In the genomic region with DNA sequence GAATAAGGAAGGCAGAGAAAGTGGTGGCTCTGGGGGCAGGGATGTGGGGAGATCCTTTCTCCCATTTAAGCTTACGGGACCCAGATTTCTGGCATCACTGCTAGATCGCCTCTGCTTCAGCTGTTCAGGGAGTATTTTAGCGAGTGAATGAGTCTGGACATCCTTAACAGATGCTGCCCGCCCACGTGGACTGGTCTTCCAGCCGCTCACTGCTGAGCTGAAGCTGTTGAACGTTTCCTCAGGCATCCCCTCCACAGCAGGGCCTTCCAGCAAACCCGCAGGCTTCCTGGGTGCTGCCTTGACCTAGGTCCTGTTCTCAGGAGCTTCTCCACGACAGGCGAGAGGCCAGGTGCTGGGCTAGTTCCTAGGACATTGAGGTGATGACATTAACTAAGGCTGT, we compare ENCODE assay signal across 15 cellular contexts.
DNase-seq lines count a peak whose midpoint lies in the region; ATAC-seq, FAIRE-seq and TF ChIP-seq lines count a peak whose summit lies in the region.
"Had no signal": no experiment of that assay in that cellular context is flagged by ENCODE, and none has a peak within 500 bp of the region (broad histone marks: within the 10 kb centered on the region; RNA-seq: fewer than 3 reads in every experiment).

No MANE protein-coding gene starts in this region.

- CTCF ChIA-PET in H1 (lab: Charles Lee; ENCODE audit: partially characterized antibody) = interaction anchor here (0.6 kb wide), 1 partner anchor 1497 kb away, joined by 3 read pairs; no protein-coding TSS in a partner anchor

- no peak overlapping the region for H2BK120ac ChIP-seq in H1 (replicated peaks; ENCODE audit: low read depth, low read length)

- no peak overlapping the region for H3K4ac ChIP-seq in H1 (replicated peaks; ENCODE audit: insufficient read length, low read depth, low read length)

- peaks cover 29% of the 10 kb centered on the region for H3K4me1 Mint-ChIP-seq in nephron progenitor cell
- H3K4me1 Mint-ChIP-seq: CD14-positive monocyte had no signal

- H3K36me3 ChIP-seq in H1 (ENCODE audit: control insufficient read depth in 2 of 4, insufficient read depth in 4 of 4, low read length in 3 of 4) = no peaks in the 10 kb centered on the region
- H3K36me3 ChIP-seq in upper lobe of left lung = no peaks in the 10 kb centered on the region

- H3K4me3 ChIP-seq in H1 (ENCODE audit: extremely low read depth in 1 of 4, insufficient read depth in 2 of 4, low read depth in 3 of 4, low read length in 4 of 4) (no peak overlapping the region), upper lobe of left lung (no peak overlapping the region)
- H3K4me3 ChIP-seq: A549, GM23338, K562 had no signal

- H3K56ac ChIP-seq in H1 (replicated peaks; ENCODE audit: insufficient read length, low read depth, low read length) = no peak overlapping the region

- no peak overlapping the region for H2AK5ac ChIP-seq in H1 (ENCODE audit: low read depth, low read length)

- FAIRE-seq in H1 (lab: Jason Lieb, UNC) = no peak
- FAIRE-seq: A549, K562 had no signal

- H3K4me1 ChIP-seq in H1 (replicated peaks in 1 of 4; ENCODE audit: control insufficient read depth in 3 of 4, insufficient read depth in 4 of 4, low read length in 3 of 4) (peaks cover 0 to 13% (median 10%) of the 10 kb centered on the region in 4 experiments; a peak in 3 of 7 replicates), upper lobe of left lung (no peaks in the 10 kb centered on the region)
- H3K4me1 ChIP-seq: A549 had no signal

- H3K36me3 Mint-ChIP-seq in nephron progenitor cell (ENCODE audit: low read depth) = no peaks in the 10 kb centered on the region
- H3K36me3 Mint-ChIP-seq: CD14-positive monocyte; CD8-positive, alpha-beta T cell had no signal

- WGBS in H1 (ENCODE audit: extremely low coverage in 1 of 2, insufficient coverage in 1 of 2, insufficient read length in 1 of 2, insufficient replicate concordance in 2 of 2, low coverage in 1 of 2, low lambda C conversion rate in 2 of 2, missing lambda C conversion rate in 1 of 2), 2 experiments = 86% methylated on average over 10 of the region's 10 CpGs; no CpG with 5 or more reads in 1 of the 2 experiments
- WGBS in upper lobe of left lung, 2 donors = 83 to 87% methylated on average over 10 of the region's 10 CpGs

- no peaks in the 10 kb centered on the region for H3K23me2 ChIP-seq in H1 (ENCODE audit: low read depth, low read length)

- H4K8ac ChIP-seq in H1 (ENCODE audit: extremely low read depth, insufficient read depth, low read length) = no peak overlapping the region

- H3K79me1 ChIP-seq in H1 (ENCODE audit: low read depth, low read length) = no peaks in the 10 kb centered on the region

- H3K4me3 Mint-ChIP-seq in nephron progenitor cell = no peak overlapping the region
- H3K4me3 Mint-ChIP-seq: CD14-positive monocyte; CD8-positive, alpha-beta T cell; GM23338; H9 had no signal

- H3K27ac Mint-ChIP-seq in nephron progenitor cell = no peak overlapping the region
- H3K27ac Mint-ChIP-seq: CD8-positive, alpha-beta T cell; GM23338 had no signal

- no peak overlapping the region for H3K9ac ChIP-seq in H1 (replicated peaks in 1 of 4; ENCODE audit: extremely low read depth in 1 of 4, low read depth in 3 of 4, low read length in 3 of 4)

- H4K20me1 ChIP-seq in H1 (replicated peaks in 1 of 2; ENCODE audit: control insufficient read depth in 1 of 2, insufficient read depth in 2 of 2, low read length in 2 of 2) = no peaks in the 10 kb centered on the region

- H3K9me3 Mint-ChIP-seq in nephron progenitor cell = no peaks in the 10 kb centered on the region
- H3K9me3 Mint-ChIP-seq: CD8-positive, alpha-beta T cell; GM23338; H9 had no signal

- peak overlapping the region; percentile 25; the same call in 1 of the 2 replicates for H2BK15ac ChIP-seq in H1 (ENCODE audit: low read length)

- no peaks in the 10 kb centered on the region for H3K9me3 ChIP-seq in H1 (ENCODE audit: insufficient read depth in 2 of 2, low read depth in 1 of 2, low read length in 1 of 2)
- no peaks in the 10 kb centered on the region for H3K9me3 ChIP-seq in upper lobe of left lung
- H3K9me3 ChIP-seq: A549 had no signal

- peak overlapping the region; percentile 67; the same call in 1 of the 2 replicates for H2BK20ac ChIP-seq in H1 (ENCODE audit: low read length)

- peak; percentile 13 to 28 for ATAC-seq in upper lobe of left lung (ENCODE audit: low FRiP score in 2 of 2)
- ATAC-seq: A549; CD8-positive, alpha-beta T cell; GM23338; K562 had no signal

- TF ChIP-seq CTCF in H1 (IDR thresholded peaks at IDR 0.05; ENCODE audit: control extremely low read depth in 1 of 3, insufficient read depth in 1 of 3, low read depth in 1 of 3, low read length in 3 of 3) (no peak), upper lobe of left lung (IDR thresholded peaks at IDR 0.05) (no peak), nephron progenitor cell (IDR thresholded peaks at IDR 0.05) (no peak)

- H4K91ac ChIP-seq in H1 (replicated peaks; ENCODE audit: insufficient read length, low read length) = no peak overlapping the region

- DNase-seq in H1 (ENCODE audit: low read depth in 1 of 2, low spot score in 2 of 2) = no peak
- DNase-seq in myocyte (ENCODE audit: low read depth) = peak; percentile 32
- peak in 8 of 10 donors; percentile 43 to 91 (median 62) for DNase-seq in posterior cingulate gyrus
- peak in 1 of 2 donors; percentile 5 for DNase-seq in upper lobe of left lung
- no peak for DNase-seq in nephron progenitor cell
- DNase-seq in midbrain (lab: John Stamatoyannopoulos, UW) = no peak
- DNase-seq in NCI-H2196 (lab: John Stamatoyannopoulos, UW; ENCODE audit: unreplicated experiment) = no peak
- DNase-seq: CD8-positive, alpha-beta T cell; COR-L47; H9 had no signal

- no peak overlapping the region for H4K5ac ChIP-seq in H1 (ENCODE audit: insufficient read length, low read depth, low read length)

- H2BK12ac ChIP-seq in H1 (ENCODE audit: low read depth, low read length) = no peak overlapping the region

- no peak overlapping the region for H2AFZ ChIP-seq in H1 (ENCODE audit: low read length)
- H2AFZ ChIP-seq: GM23338 had no signal

- H3K27ac ChIP-seq in H1 (ENCODE audit: low read depth, low read length) = no peak overlapping the region
- no peak overlapping the region for H3K27ac ChIP-seq in upper lobe of left lung
- H3K27ac ChIP-seq: A549, HL-60 had no signal

- H3K23ac ChIP-seq in H1 (ENCODE audit: insufficient read length) = no peak overlapping the region

- no peak for TF ChIP-seq POLR2A in H1 (IDR thresholded peaks at IDR 0.05; ENCODE audit: control extremely low read depth in 1 of 2, low read depth in 2 of 2, low read length in 2 of 2)
- TF ChIP-seq POLR2A in upper lobe of left lung (IDR thresholded peaks at IDR 0.05) = no peak

- no peak overlapping the region for H3K4me2 ChIP-seq in H1 (ENCODE audit: insufficient read depth in 1 of 2, low read depth in 2 of 2, low read length in 2 of 2)
- H3K4me2 ChIP-seq: A549, GM23338 had no signal

- intact Hi-C loops in posterior cingulate gyrus (cut with DNase I) = no loop called here

- no peaks in the 10 kb centered on the region for H3K79me2 ChIP-seq in H1 (ENCODE audit: control insufficient read depth in 1 of 2, insufficient read depth in 2 of 2, low read length in 2 of 2)

- POLR2A ChIA-PET in H1 (lab: Charles Lee; ENCODE audit: partially characterized antibody) = no interaction called here

- no peak for TF ChIP-seq RAD21 in H1 (IDR thresholded peaks at IDR 0.05 in 1 of 2, conservative IDR thresholded peaks at IDR 0.05 in 1 of 2; ENCODE audit: low read depth in 2 of 2, low read length in 2 of 2)

- no peaks in the 10 kb centered on the region for H3K27me3 ChIP-seq in H1 (replicated peaks in 1 of 4; ENCODE audit: control insufficient read depth in 3 of 4, extremely low read depth in 1 of 4, insufficient read depth in 3 of 4, low read length in 3 of 4)
- H3K27me3 ChIP-seq in upper lobe of left lung = no peaks in the 10 kb centered on the region

- no peak for TF ChIP-seq EP300 in H1 (IDR thresholded peaks at IDR 0.05; ENCODE audit: borderline replicate concordance in 1 of 2, low read depth in 2 of 2, low read length in 2 of 2)
- no peak for TF ChIP-seq EP300 in upper lobe of left lung (IDR thresholded peaks at IDR 0.05)

- no peaks in the 10 kb centered on the region for H3K27me3 Mint-ChIP-seq in nephron progenitor cell (ENCODE audit: low read depth, poor library complexity)

- H3K14ac ChIP-seq in H1 (ENCODE audit: insufficient read length) = no peak overlapping the region

- no peak overlapping the region for H2BK5ac ChIP-seq in H1 (ENCODE audit: low read depth, low read length)

- H3K18ac ChIP-seq in H1 (ENCODE audit: extremely low read depth, low read length) = peak overlapping the region; percentile 7; the same call in 1 of the 2 replicates

TF ChIP-seq in H1, 55 proteins besides CTCF, POLR2A, EP300 and RAD21:
- no peak for TF ChIP-seq KDM4A (IDR thresholded peaks at IDR 0.05; ENCODE audit: low read depth, low read length, severe bottlenecking)
- no peak for TF ChIP-seq ZNF274 (IDR thresholded peaks at IDR 0.05; ENCODE audit: borderline replicate concordance, extremely low read depth, low read length)
- TF ChIP-seq KDM5A (IDR thresholded peaks at IDR 0.05; ENCODE audit: low read length) = no peak
- TF ChIP-seq KDM1A (IDR thresholded peaks at IDR 0.05; ENCODE audit: borderline replicate concordance, low read length) = no peak; the same call in 1 of the 2 replicates
- no peak for TF ChIP-seq TAF1 (IDR thresholded peaks at IDR 0.05; ENCODE audit: low read depth, low read length)
- TF ChIP-seq RBBP5 (IDR thresholded peaks at IDR 0.05; ENCODE audit: borderline replicate concordance, low read depth, low read length) = no peak
- no peak for TF ChIP-seq NRF1 (IDR thresholded peaks at IDR 0.05; ENCODE audit: low read depth, low read length)

Comparison
In these comparisons a context has a peak if more than half of its experiments do, and no peak if none do; other contexts are left out.
1. DNase-seq: peak in myocyte (single experiment) and posterior cingulate gyrus (8 of 10); none in H1 (0 of 2), nephron progenitor cell (single experiment), midbrain (single experiment) and NCI-H2196 (single experiment).